13 cellular contexts compared by ENCODE assay signal in genomic region chr9:37198034-37198718, GRCh38.
DNase-seq lines count a peak whose midpoint lies in the region; ATAC-seq, FAIRE-seq and TF ChIP-seq lines count a peak whose summit lies in the region.
"Had no signal": no experiment of that assay in that cellular context is flagged by ENCODE, and none has a peak within 500 bp of the region (broad histone marks: within the 10 kb centered on the region; RNA-seq: fewer than 3 reads in every experiment).

No MANE protein-coding gene starts in this region.

- H3K4me3 ChIP-seq in keratinocyte (ENCODE audit: control insufficient read depth in 2 of 3, extremely low read depth in 1 of 3, insufficient read depth in 2 of 3, low read depth in 1 of 3, low read length in 3 of 3) = no peak overlapping the region
- H3K4me3 ChIP-seq: heart left ventricle, ovary, stomach had no signal

- H3K4me2 ChIP-seq in keratinocyte (ENCODE audit: control insufficient read depth, extremely low read depth, insufficient read depth, low read depth, low read length) = no peak overlapping the region

- H3K9ac ChIP-seq in keratinocyte (ENCODE audit: control insufficient read depth, extremely low read depth, insufficient read depth, low read length) = peak overlapping the region; percentile 34

- CTCF ChIA-PET in T-cell (lab: Charles Lee) = no interaction called here

- DNase-seq in NOMO-1 treated with DMSO at 0.1 percent for 48 hours (lab: John Stamatoyannopoulos, UW; ENCODE audit: unreplicated experiment) = peak; percentile 37
- no peak for DNase-seq in NOMO-1 treated with dmso at 0.1 percent for 144 hours (lab: John Stamatoyannopoulos, UW; ENCODE audit: unreplicated experiment)
- DNase-seq in T-cell = no peak
- DNase-seq in keratinocyte (ENCODE audit: low read depth, low spot score) = no peak
- DNase-seq in NCI-H345 treated with DMSO at 0.1 percent for 48 hours (lab: John Stamatoyannopoulos, UW; ENCODE audit: unreplicated experiment) = no peak
- DNase-seq in EL = no peak
- no peak for DNase-seq in cerebellar cortex (ENCODE audit: low spot score)
- DNase-seq: heart left ventricle, NCI-H1930, ovary, stomach had no signal

- FAIRE-seq in keratinocyte (lab: Jason Lieb, UNC) = no peak

- H4K20me1 ChIP-seq in keratinocyte (ENCODE audit: control insufficient read depth, extremely low read depth, insufficient read depth, low read length) = no peaks in the 10 kb centered on the region

- no peak overlapping the region for H2AFZ ChIP-seq in keratinocyte (ENCODE audit: control insufficient read depth, low read length)

- peak; percentile 3 for ATAC-seq in HG03064 (IDR thresholded peaks at IDR 0.05; ENCODE audit: low read depth, unreplicated experiment)
- ATAC-seq in T-cell (replicated peaks in 1 of 4) = no peak

- H3K27ac Mint-ChIP-seq in T-cell = peak overlapping the region; percentile 18 to 47

- H3K9me1 ChIP-seq in keratinocyte (ENCODE audit: control insufficient read depth, extremely low read depth, insufficient read depth, low read length) = no peaks in the 10 kb centered on the region

- POLR2A ChIA-PET in T-cell (lab: Charles Lee) = no interaction called here

- no peaks in the 10 kb centered on the region for H3K9me3 ChIP-seq in keratinocyte (ENCODE audit: control insufficient read depth, low read depth, low read length)
- H3K9me3 ChIP-seq: ovary had no signal

- H3K4me1 ChIP-seq in keratinocyte (ENCODE audit: control insufficient read depth, extremely low read depth, insufficient read depth, low read length) = peaks cover 26% of the 10 kb centered on the region

- H3K79me2 ChIP-seq in keratinocyte (ENCODE audit: control insufficient read depth, insufficient read depth, low read length) = no peaks in the 10 kb centered on the region

- peaks cover 39% of the 10 kb centered on the region for H3K36me3 Mint-ChIP-seq in T-cell

- no peak for TF ChIP-seq CTCF in keratinocyte (optimal IDR thresholded peaks at IDR 0.05 in 1 of 3, IDR thresholded peaks at IDR 0.05 in 1 of 3, conservative IDR thresholded peaks at IDR 0.05 in 1 of 3; ENCODE audit: extremely low read depth in 1 of 3, insufficient read depth in 2 of 3, low read length in 3 of 3)

- H3K27me3 Mint-ChIP-seq in T-cell = no peaks in the 10 kb centered on the region

- H3K36me3 ChIP-seq in keratinocyte (ENCODE audit: control insufficient read depth in 2 of 2, extremely low read depth in 1 of 2, insufficient read depth in 2 of 2, low read length in 2 of 2) = no peaks in the 10 kb centered on the region
- H3K36me3 ChIP-seq: heart left ventricle, ovary, stomach had no signal

- dilution Hi-C loops in keratinocyte (cut with MboI; ENCODE audit: extremely low pct_ligation_motif_present, low sequenced_read_pairs) = no loop called here

- no peaks in the 10 kb centered on the region for H3K27me3 ChIP-seq in keratinocyte (ENCODE audit: control insufficient read depth, extremely low read depth, insufficient read depth, low read length)
- H3K27me3 ChIP-seq: heart left ventricle, ovary, stomach had no signal

- no peaks in the 10 kb centered on the region for H3K9me3 Mint-ChIP-seq in T-cell

- H3K4me3 Mint-ChIP-seq in T-cell = no peak overlapping the region

- H3K27ac ChIP-seq in keratinocyte (ENCODE audit: control insufficient read depth, insufficient read depth, low read length) = peak overlapping the region; percentile 81
- H3K27ac ChIP-seq: 22Rv1, heart left ventricle, ovary, stomach had no signal

- peaks cover 42 to 65% (median 58%) of the 10 kb centered on the region in 3 donors for H3K4me1 Mint-ChIP-seq in T-cell
